9 cellular contexts compared by ENCODE assay signal in genomic region chr16:89921699-89922476, GRCh38. TPM values are rescaled to one million over a fixed set of nuclear protein-coding genes. Genes with fewer than 3 reads are reported as not detected.
DNase-seq lines count a peak whose midpoint lies in the region; ATAC-seq and TF ChIP-seq lines count a peak whose summit lies in the region.
"Had no signal": no experiment of that assay in that cellular context is flagged by ENCODE, and none has a peak within 500 bp of the region (broad histone marks: within the 10 kb centered on the region; RNA-seq: fewer than 3 reads in every experiment).

No MANE protein-coding gene starts in this region.

- intact Hi-C loops in A673 (cut with micrococcal nuclease; ENCODE audit: unreplicated experiment) (loop anchor here (10.0 kb wide), 1 partner anchor 103 kb away; no protein-coding TSS in a partner anchor), thyroid gland (cut with DNase I) (no loop called here)

- no peaks in the 10 kb centered on the region for H3K27me3 ChIP-seq in A673 (replicated peaks; ENCODE audit: insufficient read depth, low read depth, low read length, poor library complexity)
- H3K27me3 ChIP-seq in SJCRH30 = no peaks in the 10 kb centered on the region
- H3K27me3 ChIP-seq in thyroid gland = peaks cover 19% of the 10 kb centered on the region

- no peak overlapping the region for H3K27ac Mint-ChIP-seq in effector memory CD8-positive, alpha-beta T cell

- peaks cover 58% of the 10 kb centered on the region for H3K4me1 ChIP-seq in A673 (ENCODE audit: insufficient read depth, low read length, poor library complexity, severe bottlenecking)
- peaks cover 25% of the 10 kb centered on the region; the same call in 1 of the 2 replicates for H3K4me1 ChIP-seq in SJCRH30
- peaks cover 17 to 66% of the 10 kb centered on the region in 2 donors for H3K4me1 ChIP-seq in thyroid gland

- BruUV-seq in A673 (replicated peaks; lab: Mats Ljungman, UMichigan) = TSS peak; percentile 70

- peaks cover 16% of the 10 kb centered on the region for H3K36me3 Mint-ChIP-seq in effector memory CD8-positive, alpha-beta T cell (ENCODE audit: insufficient read depth)

- H3K4me3 ChIP-seq in A673 (ENCODE audit: low read depth, low read length, poor library complexity, severe bottlenecking) (peak overlapping the region; percentile 95), SJCRH30 (peak overlapping the region; percentile 73), thyroid gland (replicated peaks in 1 of 3) (peak overlapping the region in 1 of 3 donors; percentile 35)

- H3K27me3 Mint-ChIP-seq in effector memory CD8-positive, alpha-beta T cell = peaks cover 20 to 67% of the 10 kb centered on the region in 2 donors

- H3K9me3 Mint-ChIP-seq in effector memory CD8-positive, alpha-beta T cell = no peaks in the 10 kb centered on the region

- H3K36me3 ChIP-seq in A673 (ENCODE audit: insufficient read depth, low read length, poor library complexity, severe bottlenecking) (no peaks in the 10 kb centered on the region), SJCRH30 (no peaks in the 10 kb centered on the region), thyroid gland (no peaks in the 10 kb centered on the region)
- H3K36me3 ChIP-seq: neutrophil had no signal

- ATAC-seq in effector memory CD8-positive, alpha-beta T cell (replicated peaks) = no peak
- ATAC-seq in HG03432 (IDR thresholded peaks at IDR 0.05; ENCODE audit: unreplicated experiment) = no peak

- DNase-seq in A673 (ENCODE audit: low spot score) (peak; percentile 82), GOT3 (lab: John Stamatoyannopoulos, UW) (peak; percentile 73), SJCRH30 (peak; percentile 84 to 88), medulla oblongata (ENCODE audit: extremely low spot score) (peak; percentile 54), thyroid gland (peak; percentile 28 to 42), T-helper 9 cell (no peak)
- no peak for DNase-seq in effector memory CD8-positive, alpha-beta T cell

- peak overlapping the region; percentile 41 to 59 for H3K4me3 Mint-ChIP-seq in effector memory CD8-positive, alpha-beta T cell

- H3K27ac ChIP-seq in A673 (ENCODE audit: low read depth, low read length, poor library complexity, severe bottlenecking) (peak overlapping the region; percentile 78), SJCRH30 (peak overlapping the region; percentile 64), thyroid gland (peak overlapping the region; percentile 22 to 86 (median 82))
- H3K27ac ChIP-seq: neutrophil had no signal

- TF ChIP-seq POLR2A in thyroid gland (IDR thresholded peaks at IDR 0.05) = peak in 1 of 2 donors; percentile 14

- POLR2A ChIA-PET in A673 (lab: Charles Lee; ENCODE audit: low non-redundant PET) = no interaction called here

- no peaks in the 10 kb centered on the region for H3K9me3 ChIP-seq in A673 (ENCODE audit: low read depth, low read length, poor library complexity, severe bottlenecking)
- no peaks in the 10 kb centered on the region for H3K9me3 ChIP-seq in SJCRH30 (replicated peaks)
- H3K9me3 ChIP-seq in thyroid gland = no peaks in the 10 kb centered on the region
- H3K9me3 ChIP-seq: neutrophil had no signal

- no peak for TF ChIP-seq CTCF in A673 (conservative IDR thresholded peaks at IDR 0.05; ENCODE audit: low read depth, low read length)
- TF ChIP-seq CTCF in thyroid gland (IDR thresholded peaks at IDR 0.05) = no peak

- WGBS in thyroid gland, 2 donors = 9 to 12% methylated on average over 21 to 22 of the region's 22 CpGs

- H3K4me1 Mint-ChIP-seq in effector memory CD8-positive, alpha-beta T cell (ENCODE audit: low read depth in 2 of 2) = peaks cover 28 to 29% of the 10 kb centered on the region in 2 donors

- CTCF ChIA-PET in A673 (lab: Charles Lee) = no interaction called here

RNA-seq across cellular contexts. Expression of gene TUBB3, which starts 1.3 kb away (rescaled TPM):
- total RNA-seq in A673 (2021) (273 and 297 TPM in 2 replicates), thyroid gland (1 to 10 TPM in 1 of 4 donors, under 1 TPM in 3; 0.33 to 2.4 (median 0.68) TPM)
- total RNA-seq in SJCRH30 (2014; rRNA removed; shearing (Covaris generic)) = 47.0 and 48.3 TPM in 2 replicates

RNA-seq across cellular contexts. Expression of gene MC1R, which starts 3.2 kb away (rescaled TPM):
- total RNA-seq in A673 (2021) = 13.4 and 16.6 TPM in 2 replicates
- 1.6 and 1.7 TPM in 2 replicates for total RNA-seq in SJCRH30 (2014; rRNA removed; shearing (Covaris generic))
- total RNA-seq in thyroid gland = 10 to 100 TPM in 2 of 4 donors, 1 to 10 TPM in 2; 7.7 to 16.2 (median 11.4) TPM

RNA-seq across cellular contexts. Expression of gene DEF8, which starts 26.7 kb away (rescaled TPM):
- 88.8 and 90.1 TPM in 2 replicates for total RNA-seq in A673 (2021)
- total RNA-seq in SJCRH30 (2014; rRNA removed; shearing (Covaris generic)) = 44.0 and 49.2 TPM in 2 replicates
- total RNA-seq in thyroid gland = 10 to 100 TPM; 45.0 to 80.9 (median 72.1) TPM

RNA-seq across cellular contexts. Expression of gene TCF25, which starts 48.5 kb away (rescaled TPM):
- total RNA-seq in A673 (2021) = 190 and 202 TPM in 2 replicates
- 60.0 and 65.9 TPM in 2 replicates for total RNA-seq in SJCRH30 (2014; rRNA removed; shearing (Covaris generic))
- total RNA-seq in thyroid gland = 100 to 1,000 TPM; 144 to 266 (median 201) TPM

Comparison
In these comparisons a context has a peak if more than half of its experiments do, and no peak if none do; other contexts are left out.
1. DNase-seq: peak in A673 (single experiment), GOT3 (single experiment), SJCRH30 (2 of 2), medulla oblongata (single experiment) and thyroid gland (2 of 2); none in effector memory CD8-positive, alpha-beta T cell (0 of 3) and T-helper 9 cell (single experiment).
2. RNA of gene TUBB3, which starts 1.3 kb away (total RNA-seq): 273 to 297 TPM in A673 and 47.0 to 48.3 TPM in SJCRH30; 0.33 to 2.4 TPM in thyroid gland; every median in the first group is over 10 times any median in the second.
3. Peak in every context shown above with its lines, with median percentiles within 50 percentile points of each other: H3K27ac ChIP-seq.